ENCODE assay signal across 13 cellular contexts in genomic region chr5:21058290-21058689, GRCh38.
DNase-seq lines count a peak whose midpoint lies in the region; ATAC-seq and TF ChIP-seq lines count a peak whose summit lies in the region.
"Had no signal": no experiment of that assay in that cellular context is flagged by ENCODE, and none has a peak within 500 bp of the region (broad histone marks: within the 10 kb centered on the region; RNA-seq: fewer than 3 reads in every experiment).

No MANE protein-coding gene starts in this region.

- peak; percentile 80 for ATAC-seq in GM19372 (IDR thresholded peaks at IDR 0.05; ENCODE audit: low read depth, unreplicated experiment)
- peak; percentile 98 for ATAC-seq in HG02623 (IDR thresholded peaks at IDR 0.05; ENCODE audit: unreplicated experiment)
- ATAC-seq in HG03354 (IDR thresholded peaks at IDR 0.05; ENCODE audit: poor library complexity, severe bottlenecking, unreplicated experiment), result peak; percentile 97
- ATAC-seq: activated T-cell treated with anti-CD3 and anti-CD28 coated beads, Interleukin-2, amount 50 U/mL, for 4 hours had no signal

- intact Hi-C loops in head of caudate nucleus (cut with DNase I), result no loop called here

- no peak for TF ChIP-seq CTCF in coronary artery (IDR thresholded peaks at IDR 0.05)

- H3K4me3 ChIP-seq in coronary artery, result no peak overlapping the region

- DNase-seq in coronary artery (ENCODE audit: low spot score) (no peak), head of caudate nucleus (no peak), medulla oblongata (ENCODE audit: extremely low spot score) (no peak)
- no peak for DNase-seq in central memory CD4-positive, alpha-beta T cell
- DNase-seq: activated T-cell treated with anti-CD3 and anti-CD28 coated beads, Interleukin-2, amount 50 U/mL, for 4 hours; NCI-H510A; SHP77; stimulated activated CD4-positive, alpha-beta T cell treated with anti-CD3 and anti-CD28 coated beads, Interleukin-12 subunit alpha, Interleukin-12 subunit beta, amount 100 ng/mL, for 4 hours; WERI-Rb-1 had no signal

- H3K27ac ChIP-seq in coronary artery, result no peak overlapping the region
- H3K27ac ChIP-seq: neutrophil, WERI-Rb-1 had no signal
